In genomic region chr2:113198048-113198789, GRCh38 we compare ENCODE assay signal across 8 cellular contexts. TPM values are rescaled to one million over a fixed set of nuclear protein-coding genes. Genes with fewer than 3 reads are reported as not detected.
DNase-seq lines count a peak whose midpoint lies in the region; ATAC-seq and FAIRE-seq lines count a peak whose summit lies in the region.

No MANE protein-coding gene starts in this region.

- no peak for FAIRE-seq in small intestine (lab: Jason Lieb, UNC)

- WGBS in small intestine, 3 donors, result 38 to 58% (median 50%) methylated on average over 31 to 32 of the region's 32 CpGs

- H3K36me3 ChIP-seq in H7 (replicated peaks; ENCODE audit: control insufficient read depth, insufficient read depth, low read length), result no peaks in the 10 kb centered on the region
- H3K36me3 ChIP-seq in iPS-20b (ENCODE audit: insufficient read depth, low read depth, low read length), result no peaks in the 10 kb centered on the region
- peaks cover 5% of the 10 kb centered on the region in 2 donors for H3K36me3 ChIP-seq in small intestine (ENCODE audit: control insufficient read depth in 2 of 2, insufficient read depth in 2 of 2, low read length in 2 of 2)

- H3K4me1 ChIP-seq in iPS-20b (ENCODE audit: insufficient read depth, low read length) (no peaks in the 10 kb centered on the region), small intestine (ENCODE audit: control insufficient read depth in 2 of 2, insufficient read depth in 1 of 2, low read depth in 1 of 2, low read length in 1 of 2) (no peaks in the 10 kb centered on the region)

- H3K9me3 ChIP-seq in iPS-20b (ENCODE audit: insufficient read depth, low read depth, low read length) (no peaks in the 10 kb centered on the region), small intestine (ENCODE audit: control insufficient read depth, low read depth) (no peaks in the 10 kb centered on the region)

- no peak overlapping the region for H3K4me3 Mint-ChIP-seq in immature natural killer cell
- H3K4me3 Mint-ChIP-seq in natural killer cell treated with Interleukin-12 subunit alpha and Interleukin-12 subunit beta and Interleukin-15 and Interleukin-18, amount 100 ng/mL, for 72 hours, result no peak overlapping the region

- H3K27ac ChIP-seq in angular gyrus (ENCODE audit: low read depth, low read length) (peak overlapping the region; percentile 33), iPS-20b (ENCODE audit: low read length) (no peak overlapping the region), small intestine (ENCODE audit: low read depth in 1 of 2, low read length in 1 of 2) (peak overlapping the region; percentile 94 to 95)

- peak overlapping the region in 1 of 6 donors; percentile 46 for H3K27ac Mint-ChIP-seq in immature natural killer cell
- no peak overlapping the region for H3K27ac Mint-ChIP-seq in natural killer cell treated with Interleukin-12 subunit alpha and Interleukin-12 subunit beta and Interleukin-15 and Interleukin-18, amount 100 ng/mL, for 72 hours

- ATAC-seq in GM18909 (IDR thresholded peaks at IDR 0.05; ENCODE audit: poor library complexity, unreplicated experiment) (no peak), GM19324 (IDR thresholded peaks at IDR 0.05; ENCODE audit: low FRiP score, unreplicated experiment) (no peak)
- no peak for ATAC-seq in natural killer cell treated with Interleukin-12 subunit alpha and Interleukin-12 subunit beta and Interleukin-15 and Interleukin-18, amount 100 ng/mL, for 72 hours

- H3K9me3 Mint-ChIP-seq in immature natural killer cell, result no peaks in the 10 kb centered on the region
- H3K9me3 Mint-ChIP-seq in natural killer cell treated with Interleukin-12 subunit alpha and Interleukin-12 subunit beta and Interleukin-15 and Interleukin-18, amount 100 ng/mL, for 72 hours, result no peaks in the 10 kb centered on the region

- H3K4me3 ChIP-seq in H7 (ENCODE audit: insufficient read depth, low read depth, low read length) (peak overlapping the region; percentile 54), iPS-20b (ENCODE audit: low read length) (peak overlapping the region; percentile 76; the same call in 1 of the 2 replicates), small intestine (ENCODE audit: low read depth in 1 of 2, low read length in 2 of 2) (peak overlapping the region in 1 of 2 donors; percentile 59)

- H3K36me3 Mint-ChIP-seq in immature natural killer cell, result peaks cover 11 to 49% (median 29%) of the 10 kb centered on the region in 3 donors
- H3K36me3 Mint-ChIP-seq in natural killer cell treated with Interleukin-12 subunit alpha and Interleukin-12 subunit beta and Interleukin-15 and Interleukin-18, amount 100 ng/mL, for 72 hours, result peaks cover 13% of the 10 kb centered on the region

- DNase-seq in H7 (no peak), small intestine (no peak), immature natural killer cell (no peak)
- DNase-seq in natural killer cell treated with Interleukin-12 subunit alpha and Interleukin-12 subunit beta and Interleukin-15 and Interleukin-18, amount 100 ng/mL, for 72 hours (ENCODE audit: low spot score), result no peak

- no peak overlapping the region; the same call in 1 of the 2 replicates for H3K9ac ChIP-seq in iPS-20b (ENCODE audit: low read depth, low read length)

- peaks cover 0 to 5% (median 3%) of the 10 kb centered on the region in 3 donors for H3K27me3 Mint-ChIP-seq in immature natural killer cell (ENCODE audit: low read depth in 3 of 3)
- H3K27me3 Mint-ChIP-seq in natural killer cell treated with Interleukin-12 subunit alpha and Interleukin-12 subunit beta and Interleukin-15 and Interleukin-18, amount 100 ng/mL, for 72 hours, result no peaks in the 10 kb centered on the region

- H3K27me3 ChIP-seq in H7 (ENCODE audit: control insufficient read depth, insufficient read depth, low read length), result peaks cover 9% of the 10 kb centered on the region
- peaks cover 22% of the 10 kb centered on the region for H3K27me3 ChIP-seq in iPS-20b (ENCODE audit: insufficient read depth, low read length)
- H3K27me3 ChIP-seq in small intestine (ENCODE audit: control insufficient read depth in 2 of 2, insufficient read depth in 2 of 2, low read length in 2 of 2), result no peaks in the 10 kb centered on the region

- H3K4me1 Mint-ChIP-seq in immature natural killer cell, result peaks cover 17 to 34% of the 10 kb centered on the region in 2 donors
- peaks cover 14 to 33% of the 10 kb centered on the region in 2 donors for H3K4me1 Mint-ChIP-seq in natural killer cell treated with Interleukin-12 subunit alpha and Interleukin-12 subunit beta and Interleukin-15 and Interleukin-18, amount 100 ng/mL, for 72 hours (ENCODE audit: low read depth in 2 of 2)

RNA-seq across cellular contexts. Expression of gene PSD4, which starts 24.4 kb away (rescaled TPM):
- total RNA-seq in H7 (2014; rRNA removed; shearing (Covaris generic)), result 1.5 and 1.9 TPM in 2 replicates
- 10 to 100 TPM; 24.7 to 39.2 (median 31.8) TPM for polyA plus RNA-seq in small intestine
- 10 to 100 TPM; 17.0 to 72.3 (median 20.6) TPM for polyA plus RNA-seq in immature natural killer cell
- 100 to 1,000 TPM; 299 to 305 TPM for total RNA-seq in natural killer cell treated with Interleukin-12 subunit alpha and Interleukin-12 subunit beta and Interleukin-15 and Interleukin-18, amount 100 ng/mL, for 72 hours

Comparison
In these comparisons a context has a peak if more than half of its experiments do, and no peak if none do; other contexts are left out.
1. RNA of gene PSD4, which starts 24.4 kb away (total RNA-seq): 299 to 305 TPM in natural killer cell treated with Interleukin-12 subunit alpha and Interleukin-12 subunit beta and Interleukin-15 and Interleukin-18, amount 100 ng/mL, for 72 hours; 1.5 to 1.9 TPM in H7; every median in the first group is over 100 times any median in the second.